24 cellular contexts compared by ENCODE assay signal in genomic region chr16:56514845-56515244, GRCh38. TPM values are rescaled to one million over a fixed set of nuclear protein-coding genes. Genes with fewer than 3 reads are reported as not detected.
DNase-seq lines count a peak whose midpoint lies in the region; FAIRE-seq and TF ChIP-seq lines count a peak whose summit lies in the region.
"Had no signal": no experiment of that assay in that cellular context is flagged by ENCODE, and none has a peak within 500 bp of the region (broad histone marks: within the 10 kb centered on the region; RNA-seq: fewer than 3 reads in every experiment).

No MANE protein-coding gene starts in this region.

- H3K4me1 Mint-ChIP-seq in MCF 10A (ENCODE audit: insufficient read depth, unreplicated experiment) = peaks cover 21% of the 10 kb centered on the region

- peak; percentile 73 for DNase-seq in mammary epithelial cell
- no peak for DNase-seq in MCF 10A (ENCODE audit: unreplicated experiment)
- peak; percentile 24 for DNase-seq in cerebellar cortex (ENCODE audit: low spot score)
- DNase-seq in kidney tubule cell (ENCODE audit: low spot score) = peak; percentile 63
- DNase-seq in D721Med (ENCODE audit: insufficient read length, low spot score) = no peak
- no peak for DNase-seq in GM19238 (ENCODE audit: insufficient read length, low spot score)
- DNase-seq in ecto neural progenitor cell (ENCODE audit: low spot score) = no peak
- DNase-seq in EL = no peak
- DNase-seq: activated T-cell treated with anti-CD3 and anti-CD28 coated beads, Interleukin-2, amount 50 U/mL, for 72 hours; effector memory CD4-positive, alpha-beta T cell; left colon; mucosa of descending colon; NCI-H1694 treated with DMSO at 0.1 percent for 48 hours; NCI-H510A treated with DMSO at 0.1 percent for 48 hours; right cardiac atrium; Right ventricle myocardium superior; stimulated activated naive B cell treated with anti-CD40 and anti-IgM and Interleukin-4, amounts not matched to agents 10 μg/mL and 1 μg/mL and 100 μg/mL, for 72 hours; T-helper 2 cell; trophoblast cell had no signal

- H3K27me3 Mint-ChIP-seq in MCF 10A (ENCODE audit: insufficient read depth, unreplicated experiment) = no peaks in the 10 kb centered on the region
- H3K27me3 Mint-ChIP-seq: stimulated activated naive B cell treated with anti-CD40 and anti-IgM and Interleukin-4, amounts not matched to agents 10 μg/mL and 1 μg/mL and 100 μg/mL, for 72 hours had no signal

- FAIRE-seq in D721Med (lab: Jason Lieb, UNC) = no peak
- FAIRE-seq: A549 had no signal

- no peak overlapping the region for H2AFZ ChIP-seq in mammary epithelial cell (ENCODE audit: low read depth, low read length)
- H2AFZ ChIP-seq: hepatocyte had no signal

- 31% methylated on average over 3 of the region's 3 CpGs for WGBS in mammary epithelial cell (ENCODE audit: low coverage, missing lambda C conversion rate)

- in situ Hi-C loops in mammary epithelial cell (cut with MboI; ENCODE audit: low sequenced_read_pairs in 2 of 2) = loop anchor here (10.0 kb wide), 2 partner anchors 90 to 180 kb away; partner anchors contain the start of gene MT2A (in 1 of the 2)

- BruUV-seq in mammary epithelial cell (replicated peaks; lab: Mats Ljungman, UMichigan) = no TSS peak
- no TSS peak for BruUV-seq in MCF 10A (replicated peaks; lab: Mats Ljungman, UMichigan)

- POLR2A ChIA-PET in MCF 10A (lab: Yijun Ruan, JAX) = interaction anchor here (0.8 to 2.0 kb wide), 9 partner anchors 7 to 170 kb away, joined by 3 to 8 read pairs (median 5); partner anchors contain the start of gene MT2A

- H3K9ac ChIP-seq in mammary epithelial cell (ENCODE audit: insufficient read depth, low read length) = no peak overlapping the region
- H3K9ac ChIP-seq: BLaER1 had no signal

- no peaks in the 10 kb centered on the region for H3K9me3 Mint-ChIP-seq in MCF 10A (ENCODE audit: unreplicated experiment)
- H3K9me3 Mint-ChIP-seq: activated T-cell treated with anti-CD3 and anti-CD28 coated beads, Interleukin-2, amount 50 U/mL, for 72 hours; stimulated activated naive B cell treated with anti-CD40 and anti-IgM and Interleukin-4, amounts not matched to agents 10 μg/mL and 1 μg/mL and 100 μg/mL, for 72 hours had no signal

- CTCF ChIA-PET in mammary epithelial cell (lab: Charles Lee; ENCODE audit: low non-redundant PET) (interaction anchor here (0.6 kb wide), 2 partner anchors 15 to 186 kb away, joined by 5 to 8 read pairs; no protein-coding TSS in a partner anchor), MCF 10A (lab: Yijun Ruan, JAX) (interaction anchor here (1.0 to 3.1 kb wide), 9 partner anchors 32 to 192 kb away, joined by 3 to 72 read pairs (median 10); no protein-coding TSS in a partner anchor)

- TF ChIP-seq CTCF in mammary epithelial cell (conservative IDR thresholded peaks at IDR 0.05 in 1 of 2, IDR thresholded peaks at IDR 0.05 in 1 of 2; ENCODE audit: extremely low read depth in 1 of 2, insufficient read depth in 1 of 2, low read depth in 1 of 2, low read length in 2 of 2) (no peak), MCF 10A (IDR thresholded peaks at IDR 0.05; ENCODE audit: unreplicated experiment) (no peak), D721Med (IDR thresholded peaks at IDR 0.05; ENCODE audit: insufficient read depth, missing control alignments) (no peak)

- peaks cover 2% of the 10 kb centered on the region for H4K20me1 ChIP-seq in mammary epithelial cell (ENCODE audit: insufficient read depth, low read length)

- no peaks in the 10 kb centered on the region for H3K36me3 ChIP-seq in mammary epithelial cell (ENCODE audit: insufficient read depth, low read length)

- H3K27ac ChIP-seq in mammary epithelial cell (ENCODE audit: insufficient read depth, low read depth, low read length) = peak overlapping the region; percentile 28
- H3K27ac ChIP-seq: A549, BLaER1, cardiac muscle cell, hepatocyte had no signal

- H3K4me3 ChIP-seq in mammary epithelial cell (replicated peaks in 1 of 3; ENCODE audit: insufficient read depth in 1 of 3, low read depth in 2 of 3, low read length in 3 of 3) = no peak overlapping the region
- H3K4me3 ChIP-seq: A549, BLaER1, cardiac muscle cell, hepatocyte, mucosa of descending colon had no signal

- intact Hi-C loops in mammary epithelial cell (cut with micrococcal nuclease) (loop anchor here (1.0 kb wide), 4 partner anchors 62 to 274 kb away; no protein-coding TSS in a partner anchor), MCF 10A (cut with micrococcal nuclease) (loop anchor here (1.0 to 5.0 kb wide), 4 partner anchors 85 to 274 kb away; no protein-coding TSS in a partner anchor)

- H3K36me3 Mint-ChIP-seq in MCF 10A (ENCODE audit: insufficient read depth, unreplicated experiment) = peaks cover 19% of the 10 kb centered on the region

- peaks cover 36% of the 10 kb centered on the region for H3K4me1 ChIP-seq in mammary epithelial cell (ENCODE audit: insufficient read depth, low read length)

- H3K27ac Mint-ChIP-seq in MCF 10A (ENCODE audit: low read depth, unreplicated experiment) = no peak overlapping the region
- H3K27ac Mint-ChIP-seq: activated T-cell treated with anti-CD3 and anti-CD28 coated beads, Interleukin-2, amount 50 U/mL, for 72 hours had no signal

- peaks cover 63% of the 10 kb centered on the region for H3K79me2 ChIP-seq in mammary epithelial cell (ENCODE audit: insufficient read depth, low read length)

- H3K4me2 ChIP-seq in mammary epithelial cell (ENCODE audit: insufficient read depth, low read depth, low read length) = peak overlapping the region; percentile 46
- H3K4me2 ChIP-seq: A549, BLaER1, hepatocyte had no signal

- dilution Hi-C loops in mammary epithelial cell (cut with HindIII; ENCODE audit: low sequenced_read_pairs) = no loop called here

- H3K27me3 ChIP-seq in mammary epithelial cell (ENCODE audit: insufficient read depth, low read length) = no peaks in the 10 kb centered on the region
- H3K27me3 ChIP-seq: BLaER1, cardiac muscle cell, hepatocyte had no signal

- no peak overlapping the region for H3K4me3 Mint-ChIP-seq in MCF 10A (ENCODE audit: unreplicated experiment)
- H3K4me3 Mint-ChIP-seq: activated T-cell treated with anti-CD3 and anti-CD28 coated beads, Interleukin-2, amount 50 U/mL, for 72 hours; stimulated activated naive B cell treated with anti-CD40 and anti-IgM and Interleukin-4, amounts not matched to agents 10 μg/mL and 1 μg/mL and 100 μg/mL, for 72 hours had no signal

- H3K9me3 ChIP-seq in mammary epithelial cell (replicated peaks; ENCODE audit: insufficient read depth, low read length) = no peaks in the 10 kb centered on the region
- H3K9me3 ChIP-seq: A549, BLaER1, mucosa of descending colon had no signal

RNA-seq across cellular contexts. Expression of gene BBS2, which starts 5.0 kb away (rescaled TPM):
- 10 to 100 TPM; 46.5 to 60.0 TPM for total RNA-seq in mammary epithelial cell
- 39.3 TPM for polyA plus RNA-seq in mammary epithelial cell
- polyA minus RNA-seq in mammary epithelial cell = 130 TPM
- 23.9 and 25.8 TPM in 2 replicates for total RNA-seq in MCF 10A (2022)

RNA-seq across cellular contexts. Expression of gene MT4, which starts 50.0 kb away (rescaled TPM):
- not detected for total RNA-seq in mammary epithelial cell
- not detected for polyA plus RNA-seq in mammary epithelial cell
- polyA minus RNA-seq in mammary epithelial cell = not detected
- not detected in 2 replicates for total RNA-seq in MCF 10A (2022)
- total RNA-seq: activated T-cell treated with anti-CD3 and anti-CD28 coated beads, Interleukin-2, amount 50 U/mL, for 72 hours; cardiac muscle cell; fibroblast of villous mesenchyme; hepatocyte; left colon; mucosa of descending colon; right cardiac atrium; Right ventricle myocardium superior had no signal
- polyA plus RNA-seq: A549, cardiac muscle cell, hepatocyte, right cardiac atrium had no signal

Comparison
In these comparisons a context has a peak if more than half of its experiments do, and no peak if none do; other contexts are left out.
1. DNase-seq: peak in mammary epithelial cell (single experiment), cerebellar cortex (single experiment) and kidney tubule cell (single experiment); none in MCF 10A (single experiment), D721Med (single experiment), GM19238 (single experiment), ecto neural progenitor cell (single experiment) and EL (single experiment).